In the genomic region with DNA sequence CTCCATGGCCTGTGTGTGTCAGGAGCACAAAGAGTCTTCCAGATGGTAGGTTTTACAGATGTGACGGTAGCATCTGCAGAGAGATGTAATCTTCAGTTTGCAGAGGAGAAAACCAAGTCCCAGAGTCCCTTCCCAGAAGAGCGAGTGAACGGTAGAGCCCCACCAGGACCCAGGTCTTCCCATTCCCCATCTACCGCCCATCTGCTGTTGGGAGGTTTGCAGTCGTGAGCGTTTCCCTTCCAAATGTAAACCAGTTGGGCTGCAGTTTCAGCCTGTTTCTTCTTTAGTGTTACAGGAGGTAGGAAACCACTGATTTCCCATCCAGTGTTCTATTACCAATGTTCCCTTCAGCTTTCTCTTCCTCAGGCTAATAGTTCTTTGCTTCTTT, we compare ENCODE assay signal across 12 cellular contexts. TPM values are rescaled to one million over a fixed set of nuclear protein-coding genes. Genes with fewer than 3 reads are reported as not detected.
DNase-seq lines count a peak whose midpoint lies in the region; ATAC-seq, FAIRE-seq and TF ChIP-seq lines count a peak whose summit lies in the region.
"Had no signal": no experiment of that assay in that cellular context is flagged by ENCODE, and none has a peak within 500 bp of the region (broad histone marks: within the 10 kb centered on the region; RNA-seq: fewer than 3 reads in every experiment).

No MANE protein-coding gene starts in this region.

- H3K27ac ChIP-seq in CD8-positive, alpha-beta T cell (ENCODE audit: low read depth, low read length): no peak overlapping the region
- H3K27ac ChIP-seq in endothelial cell of umbilical vein (ENCODE audit: insufficient read depth, low read depth, low read length) (peak overlapping the region; percentile 34), psoas muscle (peak overlapping the region; percentile 44)

- no peak overlapping the region for H3K4me2 ChIP-seq in endothelial cell of umbilical vein (ENCODE audit: insufficient read depth, low read length)

- POLR2A ChIA-PET in CD8-positive, alpha-beta T cell (lab: Charles Lee): no interaction called here
- POLR2A ChIA-PET in endothelial cell of umbilical vein (lab: Charles Lee): no interaction called here

- no peaks in the 10 kb centered on the region for H3K9me3 Mint-ChIP-seq in CD8-positive, alpha-beta T cell

- H3K4me1 ChIP-seq in CD8-positive, alpha-beta T cell (ENCODE audit: insufficient read depth, low read length): peaks cover 6% of the 10 kb centered on the region
- H3K4me1 ChIP-seq in endothelial cell of umbilical vein (ENCODE audit: control insufficient read depth, extremely low read depth, insufficient read depth, low read length) (peaks cover 34% of the 10 kb centered on the region), psoas muscle (peaks cover 6% of the 10 kb centered on the region)

- H3K27me3 Mint-ChIP-seq in CD8-positive, alpha-beta T cell (ENCODE audit: low read depth): no peaks in the 10 kb centered on the region

- no peaks in the 10 kb centered on the region for H3K27me3 ChIP-seq in CD8-positive, alpha-beta T cell (ENCODE audit: insufficient read depth, low read length)
- H3K27me3 ChIP-seq in endothelial cell of umbilical vein (ENCODE audit: control insufficient read depth in 2 of 2, insufficient read depth in 2 of 2, low read length in 2 of 2): no peaks in the 10 kb centered on the region
- H3K27me3 ChIP-seq in psoas muscle (ENCODE audit: insufficient read depth in 3 of 3, low read length in 2 of 3): no peaks in the 10 kb centered on the region

- H3K4me1 Mint-ChIP-seq in CD8-positive, alpha-beta T cell (ENCODE audit: low read depth): peaks cover 51% of the 10 kb centered on the region

- FAIRE-seq in endothelial cell of umbilical vein (lab: Jason Lieb, UNC): no peak

- CTCF ChIA-PET in CD8-positive, alpha-beta T cell (lab: Charles Lee): no interaction called here
- CTCF ChIA-PET in endothelial cell of umbilical vein (lab: Charles Lee): interaction anchor here (1.1 to 3.2 kb wide), 2 partner anchors 23 to 32 kb away, joined by 3 to 17 read pairs; no protein-coding TSS in a partner anchor

- no peak for ATAC-seq in CD8-positive, alpha-beta T cell
- ATAC-seq in HG03196 (IDR thresholded peaks at IDR 0.05; ENCODE audit: unreplicated experiment) (peak; percentile 4), psoas muscle (no peak), HG03439 (IDR thresholded peaks at IDR 0.05; ENCODE audit: unreplicated experiment) (no peak), HG03039 (IDR thresholded peaks at IDR 0.05; ENCODE audit: unreplicated experiment) (no peak), HG03025 (IDR thresholded peaks at IDR 0.05; ENCODE audit: low FRiP score, unreplicated experiment) (no peak)

- H3K79me2 ChIP-seq in endothelial cell of umbilical vein (ENCODE audit: control insufficient read depth, insufficient read depth, low read length): peaks cover 57% of the 10 kb centered on the region

- H3K9me1 ChIP-seq in endothelial cell of umbilical vein (replicated peaks; ENCODE audit: control insufficient read depth, extremely low read depth, insufficient read depth, low read length): no peaks in the 10 kb centered on the region

- no peak for TF ChIP-seq POLR2A in endothelial cell of umbilical vein (IDR thresholded peaks at IDR 0.05; ENCODE audit: low read depth, low read length)

- DNase-seq in CD8-positive, alpha-beta T cell: no peak
- DNase-seq in endothelial cell of umbilical vein (ENCODE audit: low read depth, low spot score): no peak
- DNase-seq in psoas muscle: no peak
- no peak for DNase-seq in D341Med (ENCODE audit: low spot score)
- DNase-seq: activated gamma-delta T cell treated with Interleukin-2 at 50 U/mL for 16 hours; DMS79; effector memory CD4-positive, alpha-beta T cell; SHP77 treated with DMSO at 0.1 percent for 48 hours had no signal

- H4K20me1 ChIP-seq in endothelial cell of umbilical vein (replicated peaks; ENCODE audit: control insufficient read depth, extremely low read depth, insufficient read depth, low read length): no peaks in the 10 kb centered on the region

- dilution Hi-C loops in endothelial cell of umbilical vein (cut with MboI; ENCODE audit: extremely low pct_ligation_motif_present, low sequenced_read_pairs): no loop called here

- no TSS peak for BruUV-seq in endothelial cell of umbilical vein (replicated peaks; lab: Mats Ljungman, UMichigan)

- H3K9ac ChIP-seq in endothelial cell of umbilical vein (replicated peaks; ENCODE audit: extremely low read depth, insufficient read depth, low read length): no peak overlapping the region

- H3K9me3 ChIP-seq in CD8-positive, alpha-beta T cell (ENCODE audit: low read length): no peaks in the 10 kb centered on the region
- H3K9me3 ChIP-seq in endothelial cell of umbilical vein (replicated peaks; ENCODE audit: control insufficient read depth, insufficient read depth, low read length): no peaks in the 10 kb centered on the region
- no peaks in the 10 kb centered on the region for H3K9me3 ChIP-seq in psoas muscle

- peaks cover 39% of the 10 kb centered on the region for H3K36me3 Mint-ChIP-seq in CD8-positive, alpha-beta T cell

- H3K4me3 ChIP-seq in CD8-positive, alpha-beta T cell (ENCODE audit: low read depth, low read length): no peak overlapping the region
- H3K4me3 ChIP-seq in endothelial cell of umbilical vein (replicated peaks in 1 of 3; ENCODE audit: insufficient read depth in 1 of 3, low read depth in 1 of 3, low read length in 3 of 3): no peak overlapping the region
- no peak overlapping the region for H3K4me3 ChIP-seq in psoas muscle

- TF ChIP-seq CTCF in CD8-positive, alpha-beta T cell (IDR thresholded peaks at IDR 0.05): no peak
- TF ChIP-seq CTCF in endothelial cell of umbilical vein (IDR thresholded peaks at IDR 0.05; ENCODE audit: extremely low read depth in 1 of 2, insufficient read depth in 1 of 2, low read depth in 1 of 2, low read length in 2 of 2): no peak
- TF ChIP-seq CTCF in psoas muscle (IDR thresholded peaks at IDR 0.05): no peak

- intact Hi-C loops in CD8-positive, alpha-beta T cell (cut with DNase I, micrococcal nuclease): no loop called here
- intact Hi-C loops in endothelial cell of umbilical vein (cut with micrococcal nuclease): loop anchor here (1.0 kb wide), 1 partner anchor 10 kb away; no protein-coding TSS in a partner anchor
- intact Hi-C loops in psoas muscle (cut with DNase I): no loop called here

- no peak overlapping the region for H2AFZ ChIP-seq in endothelial cell of umbilical vein (ENCODE audit: low read depth, low read length)

- H3K27ac Mint-ChIP-seq in CD8-positive, alpha-beta T cell: peak overlapping the region; percentile 61

- no peaks in the 10 kb centered on the region for H3K36me3 ChIP-seq in CD8-positive, alpha-beta T cell (ENCODE audit: insufficient read depth, low read length)
- H3K36me3 ChIP-seq in endothelial cell of umbilical vein (ENCODE audit: control insufficient read depth in 2 of 2, extremely low read depth in 1 of 2, insufficient read depth in 2 of 2, low read length in 2 of 2): no peaks in the 10 kb centered on the region
- H3K36me3 ChIP-seq in psoas muscle (ENCODE audit: insufficient read depth in 1 of 2, low read depth in 1 of 2): no peaks in the 10 kb centered on the region

- 78 to 90% (median 81%) methylated on average over 6 of the region's 6 CpGs for WGBS in psoas muscle, 3 donors

- H3K4me3 Mint-ChIP-seq in CD8-positive, alpha-beta T cell: no peak overlapping the region

TF ChIP-seq in endothelial cell of umbilical vein, 7 proteins besides CTCF, POLR2A, EP300 and RAD21:
- TF ChIP-seq FOS (IDR thresholded peaks at IDR 0.05; ENCODE audit: borderline replicate concordance, insufficient read depth, low read length): no peak
TF ChIP-seq in endothelial cell of umbilical vein: peak in this region for 0.

RNA-seq across cellular contexts. Expression of gene PANX1, which starts 24.0 kb away (rescaled TPM):
- 1 to 10 TPM; 8.3 to 9.3 TPM for total RNA-seq in CD8-positive, alpha-beta T cell
- total RNA-seq in endothelial cell of umbilical vein: 17.7 and 20.9 TPM in 2 replicates
- 8.5 and 9.5 TPM in 2 replicates for polyA plus RNA-seq in endothelial cell of umbilical vein
- polyA plus RNA-seq in endothelial cell of umbilical vein (2011; cell fraction: cytosol; rRNA removed): 9.9 and 10.2 TPM in 2 replicates
- 7.5 and 8.2 TPM in 2 replicates for polyA plus RNA-seq in endothelial cell of umbilical vein (2011; cell fraction: nucleus; rRNA removed)
- 20.3 and 29.8 TPM in 2 replicates for polyA plus RNA-seq in endothelial cell of umbilical vein (2012)
- 33.2 and 34.9 TPM in 2 replicates for polyA minus RNA-seq in endothelial cell of umbilical vein
- polyA minus RNA-seq in endothelial cell of umbilical vein (2011; cell fraction: cytosol; rRNA and poly(A)+ RNA removed): 16.7 TPM
- polyA minus RNA-seq in endothelial cell of umbilical vein (2011; cell fraction: nucleus; rRNA and poly(A)+ RNA removed): 13.0 and 18.7 TPM in 2 replicates
- total RNA-seq in psoas muscle: 10 to 100 TPM in 3 of 4 donors, 1 to 10 TPM in 1; 9.2 to 87.2 (median 23.7) TPM
- 10 to 100 TPM; 14.3 to 45.7 (median 41.9) TPM for polyA plus RNA-seq in psoas muscle
